ENCODE assay signal across 1 cellular context in genomic region chr3:98563661-98564281, GRCh38.
TF ChIP-seq lines count a peak whose summit lies in the region.

No MANE protein-coding gene starts in this region.

TF ChIP-seq in HepG2, 621 proteins besides CTCF, POLR2A, EP300 and RAD21:
- no peak for TF ChIP-seq PAWR (CRISPR knock-in tag; IDR thresholded peaks at IDR 0.05; ENCODE audit: borderline replicate concordance)
- no peak for TF ChIP-seq KAT7 (CRISPR knock-in tag; IDR thresholded peaks at IDR 0.05; ENCODE audit: borderline replicate concordance)
- no peak for TF ChIP-seq ZNF20 (CRISPR knock-in tag; IDR thresholded peaks at IDR 0.05)
- no peak for TF ChIP-seq ZNF713 (CRISPR knock-in tag; IDR thresholded peaks at IDR 0.05)
- no peak for TF ChIP-seq ZNF446 (CRISPR knock-in tag; IDR thresholded peaks at IDR 0.05)
- TF ChIP-seq, protein P1, sequence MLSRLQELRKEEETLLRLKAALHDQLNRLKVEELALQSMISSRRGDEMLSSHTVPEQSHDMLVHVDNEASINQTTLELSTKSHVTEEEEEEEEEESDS (CRISPR knock-in tag; IDR thresholded peaks at IDR 0.05; ENCODE audit: borderline replicate concordance), result no peak
- TF ChIP-seq MYNN (CRISPR knock-in tag; IDR thresholded peaks at IDR 0.05; ENCODE audit: low read depth), result no peak
- TF ChIP-seq RAD51 (IDR thresholded peaks at IDR 0.05; ENCODE audit: borderline replicate concordance), result no peak
- TF ChIP-seq E2F1 (CRISPR knock-in tag; IDR thresholded peaks at IDR 0.05), result no peak
- no peak for TF ChIP-seq ATF1 (CRISPR knock-in tag; IDR thresholded peaks at IDR 0.05)
- no peak for TF ChIP-seq CENPX (CRISPR knock-in tag; IDR thresholded peaks at IDR 0.05)
- TF ChIP-seq RFX1 (IDR thresholded peaks at IDR 0.05), result no peak
